In genomic region chr1:68100571-68100970, GRCh38 we compare ENCODE assay signal across 19 cellular contexts. TPM values are rescaled to one million over a fixed set of nuclear protein-coding genes. Genes with fewer than 3 reads are reported as not detected.
DNase-seq lines count a peak whose midpoint lies in the region; ATAC-seq and TF ChIP-seq lines count a peak whose summit lies in the region.
"Had no signal": no experiment of that assay in that cellular context is flagged by ENCODE, and none has a peak within 500 bp of the region (broad histone marks: within the 10 kb centered on the region; RNA-seq: fewer than 3 reads in every experiment).

No MANE protein-coding gene starts in this region.

- peaks cover 7% of the 10 kb centered on the region for H3K4me1 Mint-ChIP-seq in progenitor cell of endocrine pancreas (ENCODE audit: low read depth)
- H3K4me1 Mint-ChIP-seq in activated T-helper 17 cell treated with anti-CD3 and anti-CD28 coated beads, Interleukin-2, amount 50 U/mL, for 72 hours = no peaks in the 10 kb centered on the region
- H3K4me1 Mint-ChIP-seq: B cell had no signal

- intact Hi-C loops in colonic mucosa (cut with DNase I) (no loop called here), mucosa of descending colon (cut with DNase I, micrococcal nuclease) (loop anchor here in 1 of 2 donors (10.0 kb wide), 1 partner anchor 336 kb away; no protein-coding TSS in a partner anchor), transverse colon (cut with DNase I; ENCODE audit: low total_unique reads) (no loop called here)

- 48 to 55% methylated on average over 2 of the region's 2 CpGs for WGBS in transverse colon (ENCODE audit: low coverage in 1 of 2), 2 donors

- TF ChIP-seq EP300 in transverse colon (IDR thresholded peaks at IDR 0.05; ENCODE audit: low read depth) = no peak

- H3K36me3 Mint-ChIP-seq in progenitor cell of endocrine pancreas (ENCODE audit: insufficient read depth) = peaks cover 1% of the 10 kb centered on the region
- H3K36me3 Mint-ChIP-seq in activated T-helper 17 cell treated with anti-CD3 and anti-CD28 coated beads, Interleukin-2, amount 50 U/mL, for 72 hours (ENCODE audit: low read depth) = no peaks in the 10 kb centered on the region
- H3K36me3 Mint-ChIP-seq: CD8-positive, alpha-beta T cell had no signal

- peak overlapping the region in 1 of 2 donors; percentile 35 for H3K9ac ChIP-seq in colonic mucosa (ENCODE audit: low read depth in 2 of 2, low read length in 2 of 2)
- H3K9ac ChIP-seq: BLaER1 treated with 17β-estradiol and CSF1 and Interleukin-3, amounts not matched to agents 10 nM and 100 nM had no signal

- H3K36me3 ChIP-seq in colonic mucosa (no peaks in the 10 kb centered on the region), mucosa of descending colon (ENCODE audit: low read depth) (no peaks in the 10 kb centered on the region), transverse colon (no peaks in the 10 kb centered on the region)
- H3K36me3 ChIP-seq: BLaER1 treated with 17β-estradiol and CSF1 and Interleukin-3, amounts not matched to agents 10 nM and 100 nM had no signal

- no peaks in the 10 kb centered on the region for H3K9me3 Mint-ChIP-seq in progenitor cell of endocrine pancreas (ENCODE audit: low read depth)
- peaks cover 4% of the 10 kb centered on the region for H3K9me3 Mint-ChIP-seq in activated T-helper 17 cell treated with anti-CD3 and anti-CD28 coated beads, Interleukin-2, amount 50 U/mL, for 72 hours
- H3K9me3 Mint-ChIP-seq: CD4-positive, alpha-beta T cell; CD8-positive, alpha-beta T cell had no signal

- H3K27me3 ChIP-seq in colonic mucosa (no peaks in the 10 kb centered on the region), transverse colon (no peaks in the 10 kb centered on the region)
- H3K27me3 ChIP-seq: BLaER1 treated with 17β-estradiol and CSF1 and Interleukin-3, amounts not matched to agents 10 nM and 100 nM had no signal

- H3K4me3 Mint-ChIP-seq in progenitor cell of endocrine pancreas (ENCODE audit: low read depth) = no peak overlapping the region
- no peak overlapping the region for H3K4me3 Mint-ChIP-seq in activated T-helper 17 cell treated with anti-CD3 and anti-CD28 coated beads, Interleukin-2, amount 50 U/mL, for 72 hours
- H3K4me3 Mint-ChIP-seq: B cell; CD4-positive, alpha-beta T cell; CD8-positive, alpha-beta T cell had no signal

- DNase-seq in colonic mucosa (no peak), mucosa of descending colon (peak in 1 of 3 donors; percentile 60), progenitor cell of endocrine pancreas (ENCODE audit: low spot score, unreplicated experiment) (no peak), transverse colon (no peak), SKM-1 treated with dmso at 0.1 percent for 144 hours (lab: John Stamatoyannopoulos, UW; ENCODE audit: unreplicated experiment) (no peak)
- DNase-seq in activated CD4-positive, alpha-beta T cell treated with anti-CD3 and anti-CD28 coated beads for 4 hours = no peak
- DNase-seq: AML-193; Caco-2; Calu3; CD4-positive, alpha-beta T cell; CD8-positive, alpha-beta T cell; DMS79 treated with DMSO at 0.1 percent for 48 hours; GF-D8 had no signal

- no peaks in the 10 kb centered on the region for H3K9me3 ChIP-seq in colonic mucosa
- H3K9me3 ChIP-seq in mucosa of descending colon = no peaks in the 10 kb centered on the region
- no peaks in the 10 kb centered on the region for H3K9me3 ChIP-seq in transverse colon
- H3K9me3 ChIP-seq: A549; BLaER1 treated with 17β-estradiol and CSF1 and Interleukin-3, amounts not matched to agents 10 nM and 100 nM; Caco-2 had no signal

- no peaks in the 10 kb centered on the region for H3K27me3 Mint-ChIP-seq in progenitor cell of endocrine pancreas
- H3K27me3 Mint-ChIP-seq in activated T-helper 17 cell treated with anti-CD3 and anti-CD28 coated beads, Interleukin-2, amount 50 U/mL, for 72 hours = peaks cover 36% of the 10 kb centered on the region

- no peak for TF ChIP-seq POLR2A in transverse colon (IDR thresholded peaks at IDR 0.05)

- H3K4me1 ChIP-seq in colonic mucosa (peaks cover 3% of the 10 kb centered on the region), mucosa of descending colon (ENCODE audit: low read depth) (peaks cover 24% of the 10 kb centered on the region), transverse colon (peaks cover 0 to 31% (median 19%) of the 10 kb centered on the region in 4 donors)
- H3K4me1 ChIP-seq: BLaER1 treated with 17β-estradiol and CSF1 and Interleukin-3, amounts not matched to agents 10 nM and 100 nM; Caco-2 had no signal

- H3K4me3 ChIP-seq in colonic mucosa = no peak overlapping the region
- H3K4me3 ChIP-seq in mucosa of descending colon = no peak overlapping the region
- no peak overlapping the region for H3K4me3 ChIP-seq in transverse colon
- H3K4me3 ChIP-seq: A549; BLaER1 treated with 17β-estradiol and CSF1 and Interleukin-3, amounts not matched to agents 10 nM and 100 nM had no signal

- H3K27ac Mint-ChIP-seq in progenitor cell of endocrine pancreas = peak overlapping the region; percentile 78
- no peak overlapping the region for H3K27ac Mint-ChIP-seq in activated T-helper 17 cell treated with anti-CD3 and anti-CD28 coated beads, Interleukin-2, amount 50 U/mL, for 72 hours
- H3K27ac Mint-ChIP-seq: B cell; CD4-positive, alpha-beta T cell; CD8-positive, alpha-beta T cell had no signal

- in situ Hi-C loops in transverse colon (cut with MboI; ENCODE audit: low pct_ligation_motif_present in 1 of 4, low pct_unique_long_range_greater_than_20kb in 1 of 4, low sequenced_read_pairs in 3 of 4) = loop anchor here (10.0 to 25.0 kb wide), 5 partner anchors 246 to 566 kb away; partner anchors contain the start of gene RPE65 (in 1 of the 4)

- H3K27ac ChIP-seq in colonic mucosa = peak overlapping the region; percentile 43
- H3K27ac ChIP-seq in transverse colon = peak overlapping the region; percentile 51 to 66 (median 62)
- H3K27ac ChIP-seq: 22Rv1; BLaER1 treated with 17β-estradiol and CSF1 and Interleukin-3, amounts not matched to agents 10 nM and 100 nM; C4-2B had no signal

- no peak for TF ChIP-seq CTCF in colonic mucosa (IDR thresholded peaks at IDR 0.05)
- TF ChIP-seq CTCF in mucosa of descending colon (IDR thresholded peaks at IDR 0.05) = no peak
- no peak for TF ChIP-seq CTCF in progenitor cell of endocrine pancreas (IDR thresholded peaks at IDR 0.05; ENCODE audit: unreplicated experiment)
- TF ChIP-seq CTCF in transverse colon (IDR thresholded peaks at IDR 0.05) = no peak

- peak; percentile 65 for ATAC-seq in mucosa of descending colon
- ATAC-seq in activated T-helper 17 cell treated with anti-CD3 and anti-CD28 coated beads, Interleukin-2, amount 50 U/mL, for 72 hours (replicated peaks) = no peak
- ATAC-seq: A549; CD8-positive, alpha-beta T cell had no signal

RNA-seq across cellular contexts. Expression of gene DIRAS3, which starts 50.1 kb away (rescaled TPM):
- total RNA-seq in colonic mucosa (under 1 TPM; 0.42 to 0.69 TPM), mucosa of descending colon (1 to 10 TPM in 1 of 3 donors, under 1 TPM in 2; 0.65 to 1.8 (median 0.90) TPM), progenitor cell of endocrine pancreas (5.9 and 7.4 TPM in 2 replicates), transverse colon (1 to 10 TPM in 2 of 4 donors, under 1 TPM in 1, not detected in 1; 0.27 to 1.5 (median 1.4) TPM)
- total RNA-seq in activated T-helper 17 cell treated with anti-CD3 and anti-CD28 coated beads, Interleukin-2, amount 50 U/mL, for 72 hours = not detected
- total RNA-seq: B cell; Caco-2; CD4-positive, alpha-beta T cell; CD8-positive, alpha-beta T cell had no signal
